Comparison of ENCODE assay signal across 18 cellular contexts in genomic region chr4:86603486-86603885, GRCh38.
"Had no signal": no experiment of that assay in that cellular context is flagged by ENCODE, and none has a peak within 500 bp of the region (broad histone marks: within the 10 kb centered on the region; RNA-seq: fewer than 3 reads in every experiment).

No MANE protein-coding gene starts in this region.

- ATAC-seq: effector memory CD8-positive, alpha-beta T cell; heart left ventricle; left lung; lower lobe of right lung; natural killer cell; sciatic nerve had no signal

- DNase-seq: effector memory CD8-positive, alpha-beta T cell; erythroblast; foreskin melanocyte; heart left ventricle; hippocampal formation; left lung; lower lobe of right lung; natural killer cell; posterior cingulate gyrus; stimulated activated CD4-positive, alpha-beta T cell treated with anti-CD3 and anti-CD28 coated beads, Interleukin-2, amount 100 ng/mL, for 24 hours; stimulated activated CD4-positive, alpha-beta T cell treated with anti-CD3 and anti-CD28 coated beads, Interleukin-4, amount 100 ng/mL, for 4 hours; stimulated activated naive CD4-positive, alpha-beta T cell; stomach; substantia nigra; transverse colon had no signal

- H3K4me3 ChIP-seq: heart left ventricle, left lung, lower lobe of right lung, stomach, thoracic aorta, transverse colon had no signal

- FAIRE-seq: keratinocyte had no signal
